Comparison of ENCODE assay signal across 2 cellular contexts in genomic region chr5:84683594-84683993, GRCh38.
TF ChIP-seq lines count a peak whose summit lies in the region.

No MANE protein-coding gene starts in this region.

TF ChIP-seq in GM23338, 12 proteins besides CTCF, POLR2A, EP300 and RAD21 (continued from another document):
- no peak for TF ChIP-seq ETS1 (IDR thresholded peaks at IDR 0.05)
- no peak for TF ChIP-seq JUNB (IDR thresholded peaks at IDR 0.05; ENCODE audit: unreplicated experiment)
- TF ChIP-seq ZNF462 (CRISPR knock-in tag; IDR thresholded peaks at IDR 0.05), result no peak
- no peak for TF ChIP-seq REST (IDR thresholded peaks at IDR 0.05; ENCODE audit: unreplicated experiment)
- TF ChIP-seq ZNF114 (CRISPR knock-in tag; IDR thresholded peaks at IDR 0.05), result no peak
- TF ChIP-seq STAT1 (IDR thresholded peaks at IDR 0.05; ENCODE audit: unreplicated experiment), result no peak
- TF ChIP-seq EZH2 (IDR thresholded peaks at IDR 0.05; ENCODE audit: low read depth, unreplicated experiment), result no peak
- no peak for TF ChIP-seq POLR2AphosphoS5 (IDR thresholded peaks at IDR 0.05; ENCODE audit: low read depth)

TF ChIP-seq in H1, 55 proteins besides CTCF, POLR2A, EP300 and RAD21:
- no peak for TF ChIP-seq ATF3 (IDR thresholded peaks at IDR 0.05; ENCODE audit: insufficient read depth, low read depth, low read length)
